Comparison of ENCODE assay signal across 27 cellular contexts in genomic region chr4:40314951-40315350, GRCh38. TPM values are rescaled to one million over a fixed set of nuclear protein-coding genes. Genes with fewer than 3 reads are reported as not detected.
DNase-seq lines count a peak whose midpoint lies in the region; ATAC-seq, FAIRE-seq and TF ChIP-seq lines count a peak whose summit lies in the region.
"Had no signal": no experiment of that assay in that cellular context is flagged by ENCODE, and none has a peak within 500 bp of the region (broad histone marks: within the 10 kb centered on the region; RNA-seq: fewer than 3 reads in every experiment).

No MANE protein-coding gene starts in this region.

- no peaks in the 10 kb centered on the region for H3K9me3 ChIP-seq in SK-N-MC (ENCODE audit: low read depth, low read length)
- no peaks in the 10 kb centered on the region for H3K9me3 ChIP-seq in hepatocyte (ENCODE audit: low read depth)
- H3K9me3 ChIP-seq: ascending aorta, BLaER1, prostate gland, upper lobe of left lung had no signal

- H3K36me3 Mint-ChIP-seq in natural killer cell treated with Interleukin-12 subunit alpha and Interleukin-12 subunit beta and Interleukin-15 and Interleukin-18, amount 100 ng/mL, for 72 hours = no peaks in the 10 kb centered on the region
- H3K36me3 Mint-ChIP-seq in natural killer cell = no peaks in the 10 kb centered on the region
- H3K36me3 Mint-ChIP-seq: mesothelial cell of epicardium had no signal

- no peaks in the 10 kb centered on the region for H3K9me2 ChIP-seq in hepatocyte (replicated peaks; ENCODE audit: insufficient read depth)

- no peaks in the 10 kb centered on the region for H3K27me3 ChIP-seq in hepatocyte
- H3K27me3 ChIP-seq: ascending aorta, BLaER1, upper lobe of left lung had no signal

- peak overlapping the region; percentile 98 for H3K27ac ChIP-seq in SK-N-MC
- peak overlapping the region; percentile 94 for H3K27ac ChIP-seq in hepatocyte
- H3K27ac ChIP-seq: ascending aorta, BLaER1, prostate gland, upper lobe of left lung had no signal

- DNase-seq in natural killer cell treated with Interleukin-12 subunit alpha and Interleukin-12 subunit beta and Interleukin-15 and Interleukin-18, amount 100 ng/mL, for 72 hours (ENCODE audit: low spot score) = no peak
- DNase-seq in natural killer cell (no peak), SK-N-MC (ENCODE audit: low read depth, low spot score) (no peak), hepatocyte (ENCODE audit: low spot score) (no peak), RCC 7860 (ENCODE audit: low spot score) (no peak), H54 (ENCODE audit: insufficient read length, low spot score) (no peak)
- DNase-seq in stimulated activated CD4-positive, alpha-beta T cell treated with anti-CD3 and anti-CD28 coated beads, Interleukin-4, amount 100 ng/mL, for 24 hours = no peak
- DNase-seq: activated naive CD4-positive, alpha-beta T cell treated with anti-CD3 and anti-CD28 coated beads, Interleukin-2, amount 50 U/mL, for 16 hours; activated T-cell treated with anti-CD3 and anti-CD28 coated beads, Interleukin-2, amount 50 U/mL, for 48 hours; cerebellar nuclear complex; erythroblast; KG1; NCI-H1048; NCI-H2081 treated with DMSO at 0.1 percent for 48 hours; NCI-H446; upper lobe of left lung had no signal

- no peak for TF ChIP-seq POLR2A in H54 (IDR thresholded peaks at IDR 0.05; ENCODE audit: low read depth, low read length)

- peaks cover 15% of the 10 kb centered on the region for H3K4me1 ChIP-seq in hepatocyte (ENCODE audit: insufficient read depth)
- H3K4me1 ChIP-seq: ascending aorta, prostate gland had no signal

- H3K9ac ChIP-seq in SK-N-MC (ENCODE audit: insufficient read length) = no peak overlapping the region
- H3K9ac ChIP-seq: BLaER1 had no signal

- H4K20me1 ChIP-seq in hepatocyte (ENCODE audit: insufficient read depth, poor library complexity, severe bottlenecking) = peaks cover 2% of the 10 kb centered on the region
- H4K20me1 ChIP-seq: BLaER1 had no signal

- ATAC-seq in natural killer cell treated with Interleukin-12 subunit alpha and Interleukin-12 subunit beta and Interleukin-15 and Interleukin-18, amount 100 ng/mL, for 72 hours = peak in 1 of 2 donors; percentile 48
- ATAC-seq in natural killer cell = no peak
- no peak for ATAC-seq in GM19467 (IDR thresholded peaks at IDR 0.05; ENCODE audit: unreplicated experiment)
- ATAC-seq: activated CD4-positive, CD25-positive, alpha-beta regulatory T cell treated with anti-CD3 and anti-CD28 coated beads, Interleukin-2, amount 50 U/mL, for 24 hours; GM23338 had no signal

- no peak for TF ChIP-seq CTCF in natural killer cell (IDR thresholded peaks at IDR 0.05)
- no peak for TF ChIP-seq CTCF in hepatocyte (IDR thresholded peaks at IDR 0.05; ENCODE audit: poor library complexity)

- H3K79me2 ChIP-seq in hepatocyte = no peaks in the 10 kb centered on the region

- 91% methylated on average over 5 of the region's 5 CpGs for WGBS in hepatocyte (ENCODE audit: low lambda C conversion rate, missing lambda C conversion rate)

- no peak overlapping the region for H2AFZ ChIP-seq in hepatocyte
- H2AFZ ChIP-seq: GM23338 had no signal

- H3K27ac Mint-ChIP-seq in natural killer cell treated with Interleukin-12 subunit alpha and Interleukin-12 subunit beta and Interleukin-15 and Interleukin-18, amount 100 ng/mL, for 72 hours = peak overlapping the region; percentile 98 to 100
- no peak overlapping the region for H3K27ac Mint-ChIP-seq in natural killer cell
- H3K27ac Mint-ChIP-seq: GM23338 had no signal

- H3K36me3 ChIP-seq in SK-N-MC (ENCODE audit: insufficient read depth, low read length) (no peaks in the 10 kb centered on the region), hepatocyte (replicated peaks; ENCODE audit: insufficient read depth, low read depth) (no peaks in the 10 kb centered on the region)
- H3K36me3 ChIP-seq: ascending aorta, BLaER1, prostate gland, upper lobe of left lung had no signal

- H3K4me3 ChIP-seq in SK-N-MC = no peak overlapping the region
- H3K4me3 ChIP-seq in hepatocyte = no peak overlapping the region
- H3K4me3 ChIP-seq: ascending aorta, BLaER1, GM23338, prostate gland, upper lobe of left lung had no signal

- intact Hi-C loops in natural killer cell (cut with micrococcal nuclease) = no loop called here

- no peak overlapping the region for H3K4me2 ChIP-seq in hepatocyte
- H3K4me2 ChIP-seq: BLaER1, GM23338 had no signal

- peaks cover 51 to 52% of the 10 kb centered on the region in 2 donors for H3K4me1 Mint-ChIP-seq in natural killer cell treated with Interleukin-12 subunit alpha and Interleukin-12 subunit beta and Interleukin-15 and Interleukin-18, amount 100 ng/mL, for 72 hours (ENCODE audit: low read depth in 2 of 2)
- peaks cover 12 to 17% of the 10 kb centered on the region in 2 donors for H3K4me1 Mint-ChIP-seq in natural killer cell

- H3K9me3 Mint-ChIP-seq in natural killer cell treated with Interleukin-12 subunit alpha and Interleukin-12 subunit beta and Interleukin-15 and Interleukin-18, amount 100 ng/mL, for 72 hours = no peaks in the 10 kb centered on the region
- H3K9me3 Mint-ChIP-seq in natural killer cell = no peaks in the 10 kb centered on the region
- H3K9me3 Mint-ChIP-seq: GM23338, mesothelial cell of epicardium, neural crest cell had no signal

- FAIRE-seq in RCC 7860 (lab: Jason Lieb, UNC) (no peak), H54 (lab: Jason Lieb, UNC) (no peak)
- FAIRE-seq: D721Med had no signal

- no peak overlapping the region for H3K4me3 Mint-ChIP-seq in natural killer cell treated with Interleukin-12 subunit alpha and Interleukin-12 subunit beta and Interleukin-15 and Interleukin-18, amount 100 ng/mL, for 72 hours
- no peak overlapping the region for H3K4me3 Mint-ChIP-seq in natural killer cell
- H3K4me3 Mint-ChIP-seq: GM23338, mesothelial cell of epicardium, neural crest cell had no signal

- H3K27me3 Mint-ChIP-seq in natural killer cell treated with Interleukin-12 subunit alpha and Interleukin-12 subunit beta and Interleukin-15 and Interleukin-18, amount 100 ng/mL, for 72 hours = no peaks in the 10 kb centered on the region
- H3K27me3 Mint-ChIP-seq in natural killer cell (ENCODE audit: low read depth in 2 of 2) = no peaks in the 10 kb centered on the region

RNA-seq across cellular contexts. Expression of gene CHRNA9, which starts 20.2 kb away (rescaled TPM):
- total RNA-seq in natural killer cell treated with Interleukin-12 subunit alpha and Interleukin-12 subunit beta and Interleukin-15 and Interleukin-18, amount 100 ng/mL, for 72 hours = not detected
- total RNA-seq in natural killer cell (not detected), hepatocyte (0.50 and 1.5 TPM in 2 replicates)
- polyA plus RNA-seq in hepatocyte = 1.6 TPM in 1 of 2 replicates, not detected in the other
- total RNA-seq: ascending aorta, glomerular endothelial cell, mesothelial cell of epicardium, neural crest cell, prostate gland, skeletal muscle tissue had no signal

Comparison
In these comparisons a context has a peak if more than half of its experiments do, and no peak if none do; other contexts are left out.
1. H3K27ac Mint-ChIP-seq: peak in natural killer cell treated with Interleukin-12 subunit alpha and Interleukin-12 subunit beta and Interleukin-15 and Interleukin-18, amount 100 ng/mL, for 72 hours (2 of 2); none in natural killer cell (0 of 2).